ENCODE assay signal across 8 cellular contexts in the genomic region with DNA sequence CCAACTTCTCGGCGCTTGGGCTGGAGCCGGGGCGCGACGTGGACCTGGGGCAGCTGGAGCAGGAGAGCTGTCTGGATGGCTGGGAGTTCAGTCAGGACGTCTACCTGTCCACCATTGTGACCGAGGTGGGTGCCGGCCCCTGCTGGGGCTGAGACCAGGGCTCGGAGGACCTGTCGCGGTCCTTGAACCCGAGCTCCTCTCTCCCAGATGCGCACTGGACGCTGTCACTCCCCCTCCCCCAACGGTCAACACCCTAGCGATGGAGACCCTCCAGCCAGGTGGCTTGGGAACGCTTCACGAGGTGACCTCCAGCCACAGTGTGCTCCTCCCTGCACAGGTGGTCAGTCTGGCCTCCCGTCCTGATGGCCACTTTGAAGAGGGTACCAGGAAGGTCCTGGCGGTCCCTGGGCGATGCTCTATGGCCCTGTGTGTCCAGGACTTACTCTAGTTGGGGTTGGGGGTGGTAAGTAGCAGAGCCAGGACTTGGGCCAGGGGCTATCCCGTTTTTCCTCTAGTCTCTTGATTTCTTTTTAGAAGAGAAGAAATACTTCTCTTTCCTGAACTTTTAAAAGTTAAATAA. TPM values are rescaled to one million over a fixed set of nuclear protein-coding genes. Genes with fewer than 3 reads are reported as not detected.
DNase-seq lines count a peak whose midpoint lies in the region; ATAC-seq, FAIRE-seq and TF ChIP-seq lines count a peak whose summit lies in the region.

No MANE protein-coding gene starts in this region.

- H4K8ac ChIP-seq in trophoblast cell (ENCODE audit: low read depth, low read length), result peak overlapping the region; percentile 91

- H2BK12ac ChIP-seq in trophoblast cell (ENCODE audit: low read length), result peak overlapping the region; percentile 30

- no peak for FAIRE-seq in HTR-8/SVneo (lab: Jason Lieb, UNC)

- peak overlapping the region; percentile 61 to 77 for H3K27ac Mint-ChIP-seq in T-cell

- peak overlapping the region; percentile 92 for H2AFZ ChIP-seq in trophoblast cell (ENCODE audit: insufficient read depth, low read length, poor library complexity)

- H3K4ac ChIP-seq in trophoblast cell (ENCODE audit: low read depth, low read length), result peak overlapping the region; percentile 30

- no peaks in the 10 kb centered on the region for H3K27me3 Mint-ChIP-seq in T-cell

- peaks cover 25 to 31% (median 29%) of the 10 kb centered on the region in 3 donors for H3K4me1 Mint-ChIP-seq in T-cell

- H4K91ac ChIP-seq in trophoblast cell (ENCODE audit: low read depth, low read length), result peak overlapping the region; percentile 72

- H3K79me1 ChIP-seq in trophoblast cell (ENCODE audit: low read length), result peaks cover 10% of the 10 kb centered on the region

- peak overlapping the region; percentile 95 for H3K4me2 ChIP-seq in trophoblast cell (ENCODE audit: low read length)

- peaks cover 11% of the 10 kb centered on the region for H3K79me2 ChIP-seq in trophoblast cell (ENCODE audit: control insufficient read depth, insufficient read depth, low read length, poor library complexity)

- peak overlapping the region; percentile 81 for H3K18ac ChIP-seq in trophoblast cell (ENCODE audit: low read length)

- ATAC-seq in T-cell (replicated peaks in 1 of 4), result no peak

- no peak overlapping the region for H3K9ac ChIP-seq in trophoblast cell (ENCODE audit: low read length)

- H2BK5ac ChIP-seq in trophoblast cell (ENCODE audit: low read depth, low read length, poor library complexity), result no peak overlapping the region

- no peak overlapping the region for H3K23ac ChIP-seq in trophoblast cell (ENCODE audit: low read length)

- peak overlapping the region; percentile 78 to 83 (median 81) for H3K4me3 Mint-ChIP-seq in T-cell

- H3K14ac ChIP-seq in trophoblast cell (ENCODE audit: low read length), result peak overlapping the region; percentile 86

- CTCF ChIA-PET in T-cell (lab: Charles Lee), result interaction anchor here in 1 of 2 donors (0.6 kb wide), 1 partner anchor 21 kb away, joined by 3 read pairs; no protein-coding TSS in a partner anchor

- no CpG with 5 or more reads among the region's 23 CpGs for WGBS in trophoblast cell (ENCODE audit: extremely low coverage, insufficient coverage, insufficient read length)

- H2AK5ac ChIP-seq in trophoblast cell (ENCODE audit: low read length), result peak overlapping the region; percentile 59

- H3K36me3 Mint-ChIP-seq in T-cell, result no peaks in the 10 kb centered on the region

- H3K4me1 ChIP-seq in trophoblast cell (ENCODE audit: control insufficient read depth in 1 of 2, insufficient read depth in 2 of 2, low read length in 2 of 2), result peaks cover 17 to 23% of the 10 kb centered on the region in 2 experiments

- no peak overlapping the region for H4K12ac ChIP-seq in trophoblast cell (ENCODE audit: low read depth, low read length)

- H3K36me3 ChIP-seq in GM06990 (ENCODE audit: control insufficient read depth, insufficient read depth, low read length) (no peaks in the 10 kb centered on the region), trophoblast cell (ENCODE audit: control insufficient read depth in 1 of 2, insufficient read depth in 2 of 2, low read length in 2 of 2) (no peaks in the 10 kb centered on the region)

- H3K9me3 Mint-ChIP-seq in T-cell, result no peaks in the 10 kb centered on the region

- H3K27me3 ChIP-seq in GM06990 (replicated peaks; ENCODE audit: control insufficient read depth, insufficient read depth, low read length) (no peaks in the 10 kb centered on the region), trophoblast cell (ENCODE audit: insufficient read depth, low read length) (no peaks in the 10 kb centered on the region)

- POLR2A ChIA-PET in T-cell (lab: Charles Lee), result no interaction called here

- TF ChIP-seq CTCF in GM06990 (IDR thresholded peaks at IDR 0.05; ENCODE audit: insufficient read depth, low read length, poor library complexity, severe bottlenecking) (no peak), foreskin fibroblast (IDR thresholded peaks at IDR 0.05; ENCODE audit: low read depth, low read length) (no peak)

- H2BK120ac ChIP-seq in trophoblast cell (ENCODE audit: insufficient read depth, low read length, poor library complexity), result no peak overlapping the region

- peak overlapping the region; percentile 56 for H3K4me3 ChIP-seq in GM06990 (replicated peaks; ENCODE audit: low read depth, low read length)
- peak overlapping the region; percentile 57 to 64 for H3K4me3 ChIP-seq in foreskin fibroblast (ENCODE audit: low read depth in 1 of 2, low read length in 2 of 2)
- H3K4me3 ChIP-seq in trophoblast cell (ENCODE audit: low read depth, low read length), result peak overlapping the region; percentile 90

- no peak overlapping the region for H3K27ac ChIP-seq in trophoblast cell (ENCODE audit: low read depth, low read length)

- H3K9me3 ChIP-seq in trophoblast cell (ENCODE audit: insufficient read depth, low read depth, low read length), result no peaks in the 10 kb centered on the region

- DNase-seq in GM06990 (ENCODE audit: extremely low read depth, insufficient read length), result no peak
- no peak for DNase-seq in T-cell
- DNase-seq in foreskin fibroblast, result no peak
- DNase-seq in trophoblast cell, result no peak
- no peak for DNase-seq in inferior parietal cortex (ENCODE audit: extremely low spot score)
- DNase-seq in HTR-8/SVneo (ENCODE audit: insufficient read length, low spot score), result no peak
- DNase-seq in GM19238 (ENCODE audit: insufficient read length, low spot score), result no peak
- no peak for DNase-seq in NCI-H1105 treated with DMSO at 0.1 percent for 48 hours (lab: John Stamatoyannopoulos, UW)

RNA-seq across cellular contexts. Expression of a gene that starts 0.8 kb away (rescaled TPM):
- total RNA-seq in T-cell, result 10 to 100 TPM in 2 of 5 donors, 1 to 10 TPM in 3; 4.8 to 14.0 (median 7.6) TPM
- 6.1 and 6.6 TPM in 2 replicates for polyA plus RNA-seq in trophoblast cell (2013)
